Comparison of ENCODE assay signal across 16 cellular contexts in genomic region chr2:25336446-25336845, GRCh38. TPM values are rescaled to one million over a fixed set of nuclear protein-coding genes. Genes with fewer than 3 reads are reported as not detected.
DNase-seq lines count a peak whose midpoint lies in the region; ATAC-seq and TF ChIP-seq lines count a peak whose summit lies in the region.
"Had no signal": no experiment of that assay in that cellular context is flagged by ENCODE, and none has a peak within 500 bp of the region (broad histone marks: within the 10 kb centered on the region; RNA-seq: fewer than 3 reads in every experiment).

No MANE protein-coding gene starts in this region.

- no peak for ATAC-seq in Right ventricle myocardium inferior
- no peak for ATAC-seq in activated naive CD8-positive, alpha-beta T cell treated with anti-CD3 and anti-CD28 coated beads, Interleukin-2, amount 10 ng/mL, durations not matched to agents 7 days and 5 days (ENCODE audit: low read depth)
- no peak for ATAC-seq in naive thymus-derived CD8-positive, alpha-beta T cell
- ATAC-seq: activated CD4-positive, CD25-positive, alpha-beta regulatory T cell treated with anti-CD3 and anti-CD28 coated beads, Interleukin-2, amount 50 U/mL, for 24 hours; left colon had no signal

- H3K27ac ChIP-seq in left ventricle myocardium inferior (replicated peaks) (peak overlapping the region; percentile 50), SJCRH30 (no peak overlapping the region)
- H3K27ac ChIP-seq: GM23248 had no signal

- peaks cover 3% of the 10 kb centered on the region for H3K36me3 Mint-ChIP-seq in activated naive CD8-positive, alpha-beta T cell treated with anti-CD3 and anti-CD28 coated beads, Interleukin-2, amount 10 ng/mL, durations not matched to agents 7 days and 5 days
- H3K36me3 Mint-ChIP-seq in naive thymus-derived CD8-positive, alpha-beta T cell: peaks cover 0 to 3% (median 0%) of the 10 kb centered on the region in 3 donors
- H3K36me3 Mint-ChIP-seq in type B pancreatic cell: peaks cover 5% of the 10 kb centered on the region

- H3K27me3 ChIP-seq in left ventricle myocardium inferior (ENCODE audit: low read depth) (no peaks in the 10 kb centered on the region), SJCRH30 (no peaks in the 10 kb centered on the region)

- H3K27me3 Mint-ChIP-seq in activated naive CD8-positive, alpha-beta T cell treated with anti-CD3 and anti-CD28 coated beads, Interleukin-2, amount 10 ng/mL, durations not matched to agents 7 days and 5 days: no peaks in the 10 kb centered on the region
- H3K27me3 Mint-ChIP-seq in naive thymus-derived CD8-positive, alpha-beta T cell: no peaks in the 10 kb centered on the region
- H3K27me3 Mint-ChIP-seq in type B pancreatic cell: no peaks in the 10 kb centered on the region

- no peaks in the 10 kb centered on the region for H3K9me3 Mint-ChIP-seq in activated naive CD8-positive, alpha-beta T cell treated with anti-CD3 and anti-CD28 coated beads, Interleukin-2, amount 10 ng/mL, durations not matched to agents 7 days and 5 days
- no peaks in the 10 kb centered on the region for H3K9me3 Mint-ChIP-seq in naive thymus-derived CD8-positive, alpha-beta T cell
- H3K9me3 Mint-ChIP-seq in type B pancreatic cell: no peaks in the 10 kb centered on the region

- H3K27ac Mint-ChIP-seq in activated naive CD8-positive, alpha-beta T cell treated with anti-CD3 and anti-CD28 coated beads, Interleukin-2, amount 10 ng/mL, durations not matched to agents 7 days and 5 days: peak overlapping the region; percentile 78
- H3K27ac Mint-ChIP-seq in naive thymus-derived CD8-positive, alpha-beta T cell: peak overlapping the region; percentile 81 to 99 (median 92)
- H3K27ac Mint-ChIP-seq in type B pancreatic cell: peak overlapping the region; percentile 73

- H3K4me3 ChIP-seq in left ventricle myocardium inferior (no peak overlapping the region), SJCRH30 (no peak overlapping the region)
- H3K4me3 ChIP-seq: GM23248 had no signal

- H3K4me1 ChIP-seq in left ventricle myocardium inferior (peaks cover 92% of the 10 kb centered on the region), SJCRH30 (peaks cover 12% of the 10 kb centered on the region; the same call in 1 of the 2 replicates)

- peaks cover 62% of the 10 kb centered on the region for H3K4me1 Mint-ChIP-seq in activated naive CD8-positive, alpha-beta T cell treated with anti-CD3 and anti-CD28 coated beads, Interleukin-2, amount 10 ng/mL, durations not matched to agents 7 days and 5 days
- peaks cover 51 to 83% (median 78%) of the 10 kb centered on the region in 4 donors for H3K4me1 Mint-ChIP-seq in naive thymus-derived CD8-positive, alpha-beta T cell
- H3K4me1 Mint-ChIP-seq in type B pancreatic cell (ENCODE audit: unreplicated experiment): peaks cover 40% of the 10 kb centered on the region

- DNase-seq in left ventricle myocardium inferior (no peak), Right ventricle myocardium inferior (ENCODE audit: missing footprints) (no peak), type B pancreatic cell (ENCODE audit: extremely low spot score, unreplicated experiment) (no peak), NCI-H510A treated with DMSO at 0.1 percent for 48 hours (lab: John Stamatoyannopoulos, UW) (no peak), SJCRH30 (no peak)
- DNase-seq in activated naive CD8-positive, alpha-beta T cell treated with anti-CD3 and anti-CD28 coated beads, Interleukin-2, amount 10 ng/mL, durations not matched to agents 7 days and 5 days: no peak
- no peak for DNase-seq in naive thymus-derived CD8-positive, alpha-beta T cell
- no peak for DNase-seq in activated effector memory CD4-positive, alpha-beta T cell treated with anti-CD3 and anti-CD28 coated beads, Interleukin-2, amount 50 U/mL, for 16 hours
- DNase-seq: amniotic stem cell, Calu3, GDM1, GM23248, left colon, NCI-H1436, T-helper 2 cell had no signal

- intact Hi-C loops in left ventricle myocardium inferior (cut with micrococcal nuclease): no loop called here
- intact Hi-C loops in Right ventricle myocardium inferior (cut with DNase I): no loop called here

- H3K36me3 ChIP-seq in left ventricle myocardium inferior: no peaks in the 10 kb centered on the region
- peaks cover 2% of the 10 kb centered on the region; the same call in 1 of the 2 replicates for H3K36me3 ChIP-seq in SJCRH30

- H3K9me3 ChIP-seq in left ventricle myocardium inferior (replicated peaks) (no peaks in the 10 kb centered on the region), SJCRH30 (replicated peaks) (no peaks in the 10 kb centered on the region)

- POLR2A ChIA-PET in activated naive CD8-positive, alpha-beta T cell treated with anti-CD3 and anti-CD28 coated beads, Interleukin-2, amount 10 ng/mL, durations not matched to agents 7 days and 5 days (lab: Charles Lee): interaction anchor here (0.6 to 6.1 kb wide), 6 partner anchors 12 to 184 kb away, joined by 3 to 42 read pairs (median 4); no protein-coding TSS in a partner anchor
- POLR2A ChIA-PET in naive thymus-derived CD8-positive, alpha-beta T cell (lab: Charles Lee): interaction anchor here (0.5 to 7.9 kb wide), 14 partner anchors 8 to 71 kb away, joined by 3 to 69 read pairs (median 8); no protein-coding TSS in a partner anchor

- TF ChIP-seq CTCF in left ventricle myocardium inferior (IDR thresholded peaks at IDR 0.05; ENCODE audit: borderline replicate concordance) (no peak), type B pancreatic cell (conservative IDR thresholded peaks at IDR 0.05) (no peak)

- peak overlapping the region; percentile 13 for H3K4me3 Mint-ChIP-seq in activated naive CD8-positive, alpha-beta T cell treated with anti-CD3 and anti-CD28 coated beads, Interleukin-2, amount 10 ng/mL, durations not matched to agents 7 days and 5 days
- H3K4me3 Mint-ChIP-seq in naive thymus-derived CD8-positive, alpha-beta T cell: peak overlapping the region; percentile 43 to 80 (median 70)
- H3K4me3 Mint-ChIP-seq in type B pancreatic cell: peak overlapping the region; percentile 56

RNA-seq across cellular contexts. Expression of gene DNMT3A, which starts 5.3 kb away (rescaled TPM):
- total RNA-seq in left ventricle myocardium inferior (16.5 TPM), Right ventricle myocardium inferior (18.6 TPM), type B pancreatic cell (ENCODE audit: low replicate concordance) (97.6 and 139 TPM in 2 replicates)
- 10 to 100 TPM; 76.7 to 84.7 TPM for total RNA-seq in activated naive CD8-positive, alpha-beta T cell treated with anti-CD3 and anti-CD28 coated beads, Interleukin-2, amount 10 ng/mL, durations not matched to agents 7 days and 5 days
- total RNA-seq in naive thymus-derived CD8-positive, alpha-beta T cell: 100 to 1,000 TPM; 121 to 122 TPM
- polyA plus RNA-seq in naive thymus-derived CD8-positive, alpha-beta T cell: 10 to 100 TPM; 17.9 to 31.2 (median 27.2) TPM
- 26.1 and 32.8 TPM in 2 replicates for total RNA-seq in SJCRH30 (2014; rRNA removed; shearing (Covaris generic))

Comparison
In these comparisons a context has a peak if more than half of its experiments do, and no peak if none do; other contexts are left out.
1. H3K4me3 Mint-ChIP-seq: peak in every context shown above with its lines; median percentile 70 in naive thymus-derived CD8-positive, alpha-beta T cell; 56 in type B pancreatic cell; 13 in activated naive CD8-positive, alpha-beta T cell treated with anti-CD3 and anti-CD28 coated beads, Interleukin-2, amount 10 ng/mL, durations not matched to agents 7 days and 5 days.